Comparison of ENCODE assay signal across 8 cellular contexts in the genomic region with DNA sequence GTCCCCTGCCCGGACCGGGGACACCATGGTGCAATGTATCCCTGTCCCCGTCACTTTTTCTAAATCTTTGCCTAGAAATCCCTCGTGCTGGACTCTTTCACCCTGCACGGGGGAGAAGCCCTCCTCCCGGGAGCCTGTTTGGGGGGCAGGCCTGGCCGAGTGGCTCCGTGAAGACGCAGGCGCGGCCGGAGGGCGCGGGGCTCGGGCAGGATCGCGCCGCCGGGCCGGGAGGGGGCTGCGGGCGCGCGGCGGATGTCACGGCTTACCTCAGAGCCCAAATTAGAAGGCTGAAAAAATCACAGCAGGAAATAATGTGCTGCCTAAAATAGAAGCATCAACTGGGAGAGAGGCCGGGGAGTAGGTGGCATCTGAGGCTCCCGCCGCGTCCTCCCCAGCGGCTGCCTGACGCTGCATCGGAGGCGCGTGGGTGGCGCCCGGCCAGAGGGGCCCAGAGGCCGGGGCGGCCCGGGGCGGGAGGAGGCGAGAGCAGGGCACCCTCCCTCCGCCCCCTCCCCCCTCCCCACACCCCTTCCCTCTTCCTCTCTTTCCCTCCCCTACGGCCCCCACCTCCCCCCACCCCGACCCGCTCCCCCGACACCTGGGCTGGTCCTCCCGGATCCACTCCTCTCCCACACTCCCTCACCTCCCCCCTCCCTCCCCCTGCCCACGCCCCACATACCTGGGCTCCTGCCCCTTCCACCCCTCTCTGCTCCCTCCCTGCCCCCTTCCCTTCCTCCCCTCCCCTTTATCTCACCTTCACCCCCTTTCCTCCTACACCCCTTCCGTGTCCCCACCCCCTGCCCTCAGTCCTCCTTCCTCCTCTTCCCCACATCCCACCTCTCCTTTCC. TPM values are rescaled to one million over a fixed set of nuclear protein-coding genes. Genes with fewer than 3 reads are reported as not detected.
A peak's percentile ranks its signal among the peaks of the same experiment; 100 is the strongest.
DNase-seq lines count a peak whose midpoint lies in the region; ATAC-seq and TF ChIP-seq lines count a peak whose summit lies in the region.

No MANE protein-coding gene starts in this region.

- H3K4me1 ChIP-seq in effector memory CD4-positive, alpha-beta T cell (ENCODE audit: control insufficient read depth, insufficient read depth, low read length, poor library complexity, severe bottlenecking): peaks cover 12% of the 10 kb centered on the region
- H3K4me1 ChIP-seq in mesendoderm (ENCODE audit: control insufficient read depth, low read depth, low read length) (no peaks in the 10 kb centered on the region), stomach (peaks cover 9 to 23% (median 17%) of the 10 kb centered on the region in 4 donors)

- no peak overlapping the region for H3K23ac ChIP-seq in mesendoderm (ENCODE audit: low read length)

- peak; percentile 20 for ATAC-seq in WTC11
- ATAC-seq in HG03469 (IDR thresholded peaks at IDR 0.05; ENCODE audit: unreplicated experiment): no peak

- peaks cover 17% of the 10 kb centered on the region for H3K27me3 Mint-ChIP-seq in WTC11 (ENCODE audit: low read depth)

- no peaks in the 10 kb centered on the region for H3K9me3 Mint-ChIP-seq in WTC11

- no CpG with 5 or more reads among the region's 50 CpGs for WGBS in mesendoderm (ENCODE audit: extremely low coverage, insufficient coverage, low lambda C conversion rate)
- WGBS in stomach, 5 donors: 1 to 6% (median 4%) methylated on average over 35 to 49 of the region's 50 CpGs

- H3K4me3 ChIP-seq in effector memory CD4-positive, alpha-beta T cell (ENCODE audit: insufficient read depth, low read depth, low read length, poor library complexity, severe bottlenecking): peak overlapping the region; percentile 22
- H3K4me3 ChIP-seq in mesendoderm (ENCODE audit: low read length): peak overlapping the region; percentile 70
- H3K4me3 ChIP-seq in stomach: peak overlapping the region; percentile 38 to 55 (median 47)

- TF ChIP-seq CTCF in WTC11 (IDR thresholded peaks at IDR 0.05) (no peak), stomach (IDR thresholded peaks at IDR 0.05) (no peak)

- no peak for TF ChIP-seq EP300 in stomach (IDR thresholded peaks at IDR 0.05)

- H2BK120ac ChIP-seq in mesendoderm (ENCODE audit: low read depth, low read length): no peak overlapping the region

- no peak overlapping the region for H3K27ac Mint-ChIP-seq in WTC11

- no peak overlapping the region for H4K8ac ChIP-seq in mesendoderm (ENCODE audit: low read depth, low read length)

- H3K36me3 ChIP-seq in effector memory CD4-positive, alpha-beta T cell (ENCODE audit: control insufficient read depth, insufficient read depth, low read length): no peaks in the 10 kb centered on the region
- H3K36me3 ChIP-seq in mesendoderm (ENCODE audit: control insufficient read depth, insufficient read depth, low read length) (no peaks in the 10 kb centered on the region), stomach (no peaks in the 10 kb centered on the region)

- no peak overlapping the region for H3K27ac ChIP-seq in effector memory CD4-positive, alpha-beta T cell (ENCODE audit: insufficient read depth, low read length, poor library complexity, severe bottlenecking)
- no peak overlapping the region for H3K27ac ChIP-seq in mesendoderm (ENCODE audit: low read depth, low read length)
- peak overlapping the region in 4 of 5 donors; percentile 53 to 84 (median 59) for H3K27ac ChIP-seq in stomach

- CTCF ChIA-PET in WTC11 (lab: Charles Lee): interaction anchor here (1.1 to 3.6 kb wide), 8 partner anchors 8 to 52 kb away, joined by 3 to 19 read pairs (median 10); no protein-coding TSS in a partner anchor

- H3K4ac ChIP-seq in mesendoderm (ENCODE audit: low read depth, low read length): peak overlapping the region; percentile 23

- H3K79me2 ChIP-seq in mesendoderm (ENCODE audit: control insufficient read depth, insufficient read depth, low read length): no peaks in the 10 kb centered on the region

- no peak overlapping the region for H2BK15ac ChIP-seq in mesendoderm (replicated peaks; ENCODE audit: low read depth)

- POLR2A ChIA-PET in WTC11 (lab: Charles Lee): interaction anchor here (1.4 kb wide), 1 partner anchor 37 kb away, joined by 10 read pairs; no protein-coding TSS in a partner anchor

- no peaks in the 10 kb centered on the region for H3K36me3 Mint-ChIP-seq in WTC11

- TF ChIP-seq POLR2A in stomach (IDR thresholded peaks at IDR 0.05): no peak

- no peaks in the 10 kb centered on the region for H3K79me1 ChIP-seq in mesendoderm (ENCODE audit: low read length)

- intact Hi-C loops in stomach (cut with DNase I; ENCODE audit: low total_unique reads): no loop called here

- H3K4me1 Mint-ChIP-seq in WTC11: peaks cover 18% of the 10 kb centered on the region

- peak overlapping the region; percentile 70 for H3K18ac ChIP-seq in mesendoderm (ENCODE audit: low read length)

- H3K9ac ChIP-seq in mesendoderm (ENCODE audit: low read length): peak overlapping the region; percentile 61

- H3K4me3 Mint-ChIP-seq in WTC11: peak overlapping the region; percentile 81

- H4K5ac ChIP-seq in mesendoderm (ENCODE audit: low read length): no peak overlapping the region

- peaks cover 4% of the 10 kb centered on the region for H3K27me3 ChIP-seq in effector memory CD4-positive, alpha-beta T cell (replicated peaks; ENCODE audit: control insufficient read depth, insufficient read depth, low read length, poor library complexity, severe bottlenecking)
- no peaks in the 10 kb centered on the region for H3K27me3 ChIP-seq in mesendoderm (ENCODE audit: insufficient read depth, low read length, poor library complexity)
- H3K27me3 ChIP-seq in stomach: peaks cover 0 to 19% (median 3%) of the 10 kb centered on the region in 3 donors

- no peak overlapping the region for H2AK5ac ChIP-seq in mesendoderm (ENCODE audit: low read length)

- no peaks in the 10 kb centered on the region for H3K9me3 ChIP-seq in effector memory CD4-positive, alpha-beta T cell (ENCODE audit: control insufficient read depth, low read length)
- H3K9me3 ChIP-seq in stomach: no peaks in the 10 kb centered on the region

- H3K4me2 ChIP-seq in mesendoderm (ENCODE audit: low read length): peak overlapping the region; percentile 44

- H3K56ac ChIP-seq in mesendoderm (ENCODE audit: low read length): peak overlapping the region; percentile 83

- H2BK5ac ChIP-seq in mesendoderm (ENCODE audit: low read length): no peak overlapping the region

- DNase-seq in DMS153 (lab: John Stamatoyannopoulos, UW) (peak; percentile 5), DMS153 treated with DMSO at 0.1 percent for 48 hours (lab: John Stamatoyannopoulos, UW; ENCODE audit: unreplicated experiment) (no peak), WTC11 (ENCODE audit: low spot score) (peak; percentile 35), mesendoderm (peak; percentile 34), stomach (no peak), OCI-M1 (lab: John Stamatoyannopoulos, UW) (no peak)
- DNase-seq in effector memory CD4-positive, alpha-beta T cell: no peak

TF ChIP-seq in WTC11, 78 proteins besides CTCF, POLR2A, EP300 and RAD21 (continues in another document):
- TF ChIP-seq OVOL2 (CRISPR knock-in tag; IDR thresholded peaks at IDR 0.05; ENCODE audit: borderline replicate concordance): no peak
- TF ChIP-seq TP53 (CRISPR knock-in tag; IDR thresholded peaks at IDR 0.05): peak; percentile 25; the same call in 1 of the 2 replicates
- TF ChIP-seq, protein P1, sequence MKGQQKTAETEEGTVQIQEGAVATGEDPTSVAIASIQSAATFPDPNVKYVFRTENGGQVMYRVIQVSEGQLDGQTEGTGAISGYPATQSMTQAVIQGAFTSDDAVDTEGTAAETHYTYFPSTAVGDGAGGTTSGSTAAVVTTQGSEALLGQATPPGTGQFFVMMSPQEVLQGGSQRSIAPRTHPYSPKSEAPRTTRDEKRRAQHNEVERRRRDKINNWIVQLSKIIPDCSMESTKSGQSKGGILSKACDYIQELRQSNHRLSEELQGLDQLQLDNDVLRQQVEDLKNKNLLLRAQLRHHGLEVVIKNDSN (CRISPR knock-in tag; IDR thresholded peaks at IDR 0.05): no peak
- TF ChIP-seq, protein P2, sequence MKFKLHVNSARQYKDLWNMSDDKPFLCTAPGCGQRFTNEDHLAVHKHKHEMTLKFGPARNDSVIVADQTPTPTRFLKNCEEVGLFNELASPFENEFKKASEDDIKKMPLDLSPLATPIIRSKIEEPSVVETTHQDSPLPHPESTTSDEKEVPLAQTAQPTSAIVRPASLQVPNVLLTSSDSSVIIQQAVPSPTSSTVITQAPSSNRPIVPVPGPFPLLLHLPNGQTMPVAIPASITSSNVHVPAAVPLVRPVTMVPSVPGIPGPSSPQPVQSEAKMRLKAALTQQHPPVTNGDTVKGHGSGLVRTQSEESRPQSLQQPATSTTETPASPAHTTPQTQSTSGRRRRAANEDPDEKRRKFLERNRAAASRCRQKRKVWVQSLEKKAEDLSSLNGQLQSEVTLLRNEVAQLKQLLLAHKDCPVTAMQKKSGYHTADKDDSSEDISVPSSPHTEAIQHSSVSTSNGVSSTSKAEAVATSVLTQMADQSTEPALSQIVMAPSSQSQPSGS (CRISPR knock-in tag; IDR thresholded peaks at IDR 0.05; ENCODE audit: borderline replicate concordance, low read depth): no peak

RNA-seq across cellular contexts. Expression of a gene that starts 51.9 kb away (rescaled TPM):
- total RNA-seq in WTC11 (2021): 17.8 to 20.1 TPM (median 19.3 TPM) in 3 replicates
- polyA plus RNA-seq in mesendoderm (2013, experiment 1 of 2): 23.9 TPM
- 24.8 TPM for polyA plus RNA-seq in mesendoderm (2013, experiment 2 of 2)
- total RNA-seq in stomach: 10 to 100 TPM; 25.7 to 58.9 (median 30.6) TPM
- polyA plus RNA-seq in stomach: 10 to 100 TPM; 11.2 to 12.2 (median 11.9) TPM

RNA-seq across cellular contexts. Expression of a gene that starts 52.1 kb away (rescaled TPM):
- total RNA-seq in WTC11 (2021): 22.6 to 24.1 TPM (median 23.8 TPM) in 3 replicates
- 24.1 TPM for polyA plus RNA-seq in mesendoderm (2013, experiment 1 of 2)
- polyA plus RNA-seq in mesendoderm (2013, experiment 2 of 2): 23.7 TPM
- 10 to 100 TPM; 18.2 to 50.9 (median 29.6) TPM for total RNA-seq in stomach
- 10 to 100 TPM; 10.1 to 22.0 (median 13.2) TPM for polyA plus RNA-seq in stomach

RNA-seq across cellular contexts. Expression of a gene that starts 56.0 kb away (rescaled TPM):
- total RNA-seq in WTC11 (2021) (52.5 to 60.6 TPM (median 58.3 TPM) in 3 replicates), stomach (100 to 1,000 TPM in 2 of 5 donors, 10 to 100 TPM in 2, 1 to 10 TPM in 1; 8.2 to 226 (median 25.5) TPM)
- polyA plus RNA-seq in mesendoderm (2013, experiment 1 of 2): 299 TPM
- polyA plus RNA-seq in mesendoderm (2013, experiment 2 of 2): 308 TPM
- 100 to 1,000 TPM; 149 to 268 (median 193) TPM for polyA plus RNA-seq in stomach

Comparison
In these comparisons a context has a peak if more than half of its experiments do, and no peak if none do; other contexts are left out.
1. DNase-seq: peak in DMS153 (single experiment), WTC11 (single experiment) and mesendoderm (single experiment); none in DMS153 treated with DMSO at 0.1 percent for 48 hours (single experiment), effector memory CD4-positive, alpha-beta T cell (0 of 3), stomach (single experiment) and OCI-M1 (single experiment).
2. H3K27ac ChIP-seq: peak in stomach (4 of 5); none in effector memory CD4-positive, alpha-beta T cell (single experiment) and mesendoderm (single experiment).
3. Peak in every context shown above with its lines, with median percentiles within 50 percentile points of each other: H3K4me3 ChIP-seq.